Comparison of ENCODE assay signal across 22 cellular contexts in the genomic region with DNA sequence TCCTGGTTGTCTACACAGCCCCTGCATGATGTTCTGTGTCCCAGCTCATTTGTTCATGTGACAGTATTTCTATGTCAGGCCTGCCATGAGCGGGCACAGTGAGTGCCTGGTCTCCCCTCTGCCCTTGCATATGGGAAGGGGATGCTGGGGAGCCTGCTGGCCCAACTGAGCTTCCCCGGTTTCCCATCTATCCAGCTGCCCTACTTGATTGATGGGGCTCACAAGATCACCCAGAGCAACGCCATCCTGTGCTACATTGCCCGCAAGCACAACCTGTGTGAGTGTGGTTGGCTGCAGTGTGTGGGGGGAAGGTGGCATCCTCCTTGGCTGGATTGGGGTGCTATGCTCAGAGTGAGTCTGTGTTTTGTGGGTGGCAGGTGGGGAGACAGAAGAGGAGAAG. TPM values are rescaled to one million over a fixed set of nuclear protein-coding genes. Genes with fewer than 3 reads are reported as not detected.
A peak's percentile ranks its signal among the peaks of the same experiment; 100 is the strongest.
DNase-seq lines count a peak whose midpoint lies in the region; ATAC-seq and TF ChIP-seq lines count a peak whose summit lies in the region.
"Had no signal": no experiment of that assay in that cellular context is flagged by ENCODE, and none has a peak within 500 bp of the region (broad histone marks: within the 10 kb centered on the region; RNA-seq: fewer than 3 reads in every experiment).

No MANE protein-coding gene starts in this region.

- H3K27ac Mint-ChIP-seq in activated CD8-positive, alpha-beta memory T cell treated with anti-CD3 and anti-CD28 coated beads, Interleukin-2, amount 10 ng/mL, durations not matched to agents 7 days and 5 days, result no peak overlapping the region
- H3K27ac Mint-ChIP-seq in IgD-negative memory B cell (peak overlapping the region in 1 of 3 donors; percentile 62), neural progenitor cell (no peak overlapping the region)
- H3K27ac Mint-ChIP-seq in effector memory CD8-positive, alpha-beta T cell, result peak overlapping the region in 1 of 2 donors; percentile 76

- no peaks in the 10 kb centered on the region for H3K36me3 Mint-ChIP-seq in activated CD8-positive, alpha-beta memory T cell treated with anti-CD3 and anti-CD28 coated beads, Interleukin-2, amount 10 ng/mL, durations not matched to agents 7 days and 5 days
- peaks cover 1% of the 10 kb centered on the region for H3K36me3 Mint-ChIP-seq in IgD-negative memory B cell
- peaks cover 6% of the 10 kb centered on the region for H3K36me3 Mint-ChIP-seq in effector memory CD8-positive, alpha-beta T cell (ENCODE audit: insufficient read depth)
- peaks cover 6% of the 10 kb centered on the region for H3K36me3 Mint-ChIP-seq in neural progenitor cell

- H3K4me3 ChIP-seq in neural progenitor cell (no peak overlapping the region), gastrocnemius medialis (no peak overlapping the region)

- peak overlapping the region; percentile 5 for H3K4me3 Mint-ChIP-seq in activated CD8-positive, alpha-beta memory T cell treated with anti-CD3 and anti-CD28 coated beads, Interleukin-2, amount 10 ng/mL, durations not matched to agents 7 days and 5 days
- peak overlapping the region in 3 of 4 donors; percentile 77 to 95 (median 89) for H3K4me3 Mint-ChIP-seq in IgD-negative memory B cell
- peak overlapping the region; percentile 91 for H3K4me3 Mint-ChIP-seq in effector memory CD8-positive, alpha-beta T cell
- peak overlapping the region; percentile 71 for H3K4me3 Mint-ChIP-seq in neural progenitor cell

- ATAC-seq in activated CD8-positive, alpha-beta memory T cell treated with anti-CD3 and anti-CD28 coated beads, Interleukin-2, amount 10 ng/mL, durations not matched to agents 7 days and 5 days, result no peak
- no peak for ATAC-seq in effector memory CD8-positive, alpha-beta T cell (replicated peaks)
- ATAC-seq in GM21717 (IDR thresholded peaks at IDR 0.05; ENCODE audit: unreplicated experiment), result no peak
- ATAC-seq in gastrocnemius medialis, result no peak
- ATAC-seq: left lobe of liver, Panc1, psoas muscle, SK-N-SH treated with all-trans-retinoic acid at 6 μM for 48 hours had no signal

- DNase-seq in activated CD8-positive, alpha-beta memory T cell treated with anti-CD3 and anti-CD28 coated beads, Interleukin-2, amount 10 ng/mL, durations not matched to agents 7 days and 5 days, result peak; percentile 31
- no peak for DNase-seq in activated CD8-positive, alpha-beta memory T cell treated with anti-CD3 and anti-CD28 coated beads, Interleukin-2, amount 50 U/mL, for 4 hours
- no peak for DNase-seq in effector memory CD8-positive, alpha-beta T cell
- no peak for DNase-seq in neural progenitor cell (ENCODE audit: low spot score)
- DNase-seq in activated effector memory CD4-positive, alpha-beta T cell treated with anti-CD3 and anti-CD28 coated beads, Interleukin-2, amount 50 U/mL, for 16 hours, result no peak
- DNase-seq in gastrocnemius medialis, result no peak
- DNase-seq: central memory CD4-positive, alpha-beta T cell; GDM1; KBM-7; NCI-H1105; NCI-H748 treated with DMSO at 0.1 percent for 48 hours; stomach had no signal

- H3K27ac ChIP-seq in neural progenitor cell (no peak overlapping the region), gastrocnemius medialis (peak overlapping the region in 1 of 4 donors; percentile 90)
- H3K27ac ChIP-seq: HL-60 had no signal

- CTCF ChIA-PET in activated CD8-positive, alpha-beta memory T cell treated with anti-CD3 and anti-CD28 coated beads, Interleukin-2, amount 10 ng/mL, durations not matched to agents 7 days and 5 days (lab: Charles Lee), result interaction anchor here (1.4 to 7.5 kb wide), 3 partner anchors 16 to 125 kb away, joined by 3 to 82 read pairs (median 5); no protein-coding TSS in a partner anchor

- TF ChIP-seq POLR2A in gastrocnemius medialis (IDR thresholded peaks at IDR 0.05), result no peak

- H3K4me1 ChIP-seq in neural progenitor cell (peaks cover 3% of the 10 kb centered on the region), gastrocnemius medialis (peaks cover 14% of the 10 kb centered on the region in 2 donors)

- H3K9me3 ChIP-seq in neural progenitor cell (ENCODE audit: low read depth), result no peaks in the 10 kb centered on the region
- no peaks in the 10 kb centered on the region for H3K9me3 ChIP-seq in gastrocnemius medialis
- H3K9me3 ChIP-seq: adrenal gland, psoas muscle, stomach, vagina had no signal

- no peak overlapping the region for H3K9ac ChIP-seq in neural progenitor cell

- TF ChIP-seq CTCF in neural progenitor cell (IDR thresholded peaks at IDR 0.05) (no peak), gastrocnemius medialis (IDR thresholded peaks at IDR 0.05 in 4 of 5, conservative IDR thresholded peaks at IDR 0.05 in 1 of 5) (no peak)

- in situ Hi-C loops in gastrocnemius medialis (cut with MboI; ENCODE audit: low sequenced_read_pairs in 4 of 4), result loop anchor here in 3 of 4 donors (10.0 kb wide), 1 partner anchor 113 kb away; the partner anchor contains the start of gene GNAI3 (in 3 of the 3)

- H3K27me3 ChIP-seq in neural progenitor cell (peaks cover 30% of the 10 kb centered on the region), gastrocnemius medialis (no peaks in the 10 kb centered on the region)
- H3K27me3 ChIP-seq: adrenal gland, stomach, vagina had no signal

- peaks cover 4% of the 10 kb centered on the region for H3F3A ChIP-seq in neural progenitor cell (ENCODE audit: low read depth)

- no peak overlapping the region for H2AFZ ChIP-seq in neural progenitor cell (replicated peaks)

- H3K79me2 ChIP-seq in neural progenitor cell (ENCODE audit: low read depth), result no peaks in the 10 kb centered on the region

- intact Hi-C loops in gastrocnemius medialis (cut with DNase I; ENCODE audit: low total_unique reads), result no loop called here

- H4K20me1 ChIP-seq in neural progenitor cell (ENCODE audit: low read depth), result no peaks in the 10 kb centered on the region

- peaks cover 20% of the 10 kb centered on the region for H3K27me3 Mint-ChIP-seq in activated CD8-positive, alpha-beta memory T cell treated with anti-CD3 and anti-CD28 coated beads, Interleukin-2, amount 10 ng/mL, durations not matched to agents 7 days and 5 days
- H3K27me3 Mint-ChIP-seq in IgD-negative memory B cell (peaks cover 6% of the 10 kb centered on the region), neural progenitor cell (ENCODE audit: insufficient read depth, low read depth) (peaks cover 13% of the 10 kb centered on the region)
- H3K27me3 Mint-ChIP-seq in effector memory CD8-positive, alpha-beta T cell, result peaks cover 4 to 5% of the 10 kb centered on the region in 2 donors

- H3K4me2 ChIP-seq in neural progenitor cell, result no peak overlapping the region

- H3K4me1 Mint-ChIP-seq in activated CD8-positive, alpha-beta memory T cell treated with anti-CD3 and anti-CD28 coated beads, Interleukin-2, amount 10 ng/mL, durations not matched to agents 7 days and 5 days, result peaks cover 10% of the 10 kb centered on the region
- H3K4me1 Mint-ChIP-seq in IgD-negative memory B cell, result peaks cover 7 to 18% (median 18%) of the 10 kb centered on the region in 3 donors
- H3K4me1 Mint-ChIP-seq in effector memory CD8-positive, alpha-beta T cell (ENCODE audit: low read depth in 2 of 2), result peaks cover 4 to 22% of the 10 kb centered on the region in 2 donors
- H3K4me1 Mint-ChIP-seq in neural progenitor cell, result peaks cover 17% of the 10 kb centered on the region

- H3K9me3 Mint-ChIP-seq in activated CD8-positive, alpha-beta memory T cell treated with anti-CD3 and anti-CD28 coated beads, Interleukin-2, amount 10 ng/mL, durations not matched to agents 7 days and 5 days (ENCODE audit: low read depth), result no peaks in the 10 kb centered on the region
- no peaks in the 10 kb centered on the region for H3K9me3 Mint-ChIP-seq in IgD-negative memory B cell
- no peaks in the 10 kb centered on the region for H3K9me3 Mint-ChIP-seq in effector memory CD8-positive, alpha-beta T cell
- no peaks in the 10 kb centered on the region for H3K9me3 Mint-ChIP-seq in neural progenitor cell

- no peaks in the 10 kb centered on the region for H3K36me3 ChIP-seq in neural progenitor cell
- H3K36me3 ChIP-seq in gastrocnemius medialis, result peaks cover 0 to 2% of the 10 kb centered on the region in 2 donors

RNA-seq across cellular contexts. Expression of gene GSTM4, which starts 1.5 kb away (rescaled TPM):
- 1 to 10 TPM; 5.7 to 6.7 TPM for total RNA-seq in activated CD8-positive, alpha-beta memory T cell treated with anti-CD3 and anti-CD28 coated beads, Interleukin-2, amount 10 ng/mL, durations not matched to agents 7 days and 5 days
- polyA plus RNA-seq in IgD-negative memory B cell, result 22.3 TPM
- total RNA-seq in neural progenitor cell (ENCODE audit: low replicate concordance) (4.3 and 17.3 TPM in 2 replicates), gastrocnemius medialis (10 to 100 TPM; 18.1 to 28.9 (median 25.0) TPM)

RNA-seq across cellular contexts. Expression of gene GSTM2, which starts 10.5 kb away (rescaled TPM):
- total RNA-seq in activated CD8-positive, alpha-beta memory T cell treated with anti-CD3 and anti-CD28 coated beads, Interleukin-2, amount 10 ng/mL, durations not matched to agents 7 days and 5 days, result 10 to 100 TPM in 1 of 2 experiments, 1 to 10 TPM in 1; 8.0 to 17.8 TPM
- 11.6 TPM for polyA plus RNA-seq in IgD-negative memory B cell
- 15.6 and 24.2 TPM in 2 replicates for total RNA-seq in neural progenitor cell (ENCODE audit: low replicate concordance)
- 10 to 100 TPM; 29.2 to 41.4 (median 39.0) TPM for total RNA-seq in gastrocnemius medialis

RNA-seq across cellular contexts. Expression of gene GSTM1, which starts 30.2 kb away (rescaled TPM):
- total RNA-seq in activated CD8-positive, alpha-beta memory T cell treated with anti-CD3 and anti-CD28 coated beads, Interleukin-2, amount 10 ng/mL, durations not matched to agents 7 days and 5 days, result not detected
- not detected for polyA plus RNA-seq in IgD-negative memory B cell
- total RNA-seq in neural progenitor cell (ENCODE audit: low replicate concordance), result 13.8 and 20.8 TPM in 2 replicates
- total RNA-seq in gastrocnemius medialis, result 10 to 100 TPM in 1 of 4 donors, not detected in 3; 30.3 TPM
- total RNA-seq: H4, left lobe of liver had no signal

RNA-seq across cellular contexts. Expression of gene AMPD2, which starts 37.8 kb away (rescaled TPM):
- total RNA-seq in activated CD8-positive, alpha-beta memory T cell treated with anti-CD3 and anti-CD28 coated beads, Interleukin-2, amount 10 ng/mL, durations not matched to agents 7 days and 5 days, result 100 to 1,000 TPM in 1 of 2 experiments, 10 to 100 TPM in 1; 90.4 to 113 TPM
- polyA plus RNA-seq in IgD-negative memory B cell, result 40.7 TPM
- total RNA-seq in neural progenitor cell (ENCODE audit: low replicate concordance) (22.9 and 49.8 TPM in 2 replicates), gastrocnemius medialis (10 to 100 TPM in 2 of 4 donors, 1 to 10 TPM in 2; 5.3 to 19.4 (median 10.4) TPM)

RNA-seq across cellular contexts. Expression of gene GNAT2, which starts 38.0 kb away (rescaled TPM):
- not detected for total RNA-seq in activated CD8-positive, alpha-beta memory T cell treated with anti-CD3 and anti-CD28 coated beads, Interleukin-2, amount 10 ng/mL, durations not matched to agents 7 days and 5 days
- not detected for polyA plus RNA-seq in IgD-negative memory B cell
- total RNA-seq in neural progenitor cell (ENCODE audit: low replicate concordance), result 0.25 TPM in 1 of 2 replicates, not detected in the other
- total RNA-seq in gastrocnemius medialis, result not detected
- total RNA-seq: psoas muscle, stomach, vagina had no signal

Comparison
In these comparisons a context has a peak if more than half of its experiments do, and no peak if none do; other contexts are left out.
1. H3K4me3 Mint-ChIP-seq: peak in every context shown above with its lines; median percentile 91 in effector memory CD8-positive, alpha-beta T cell; 89 in IgD-negative memory B cell; 71 in neural progenitor cell; 5 in activated CD8-positive, alpha-beta memory T cell treated with anti-CD3 and anti-CD28 coated beads, Interleukin-2, amount 10 ng/mL, durations not matched to agents 7 days and 5 days.